In the genomic region with DNA sequence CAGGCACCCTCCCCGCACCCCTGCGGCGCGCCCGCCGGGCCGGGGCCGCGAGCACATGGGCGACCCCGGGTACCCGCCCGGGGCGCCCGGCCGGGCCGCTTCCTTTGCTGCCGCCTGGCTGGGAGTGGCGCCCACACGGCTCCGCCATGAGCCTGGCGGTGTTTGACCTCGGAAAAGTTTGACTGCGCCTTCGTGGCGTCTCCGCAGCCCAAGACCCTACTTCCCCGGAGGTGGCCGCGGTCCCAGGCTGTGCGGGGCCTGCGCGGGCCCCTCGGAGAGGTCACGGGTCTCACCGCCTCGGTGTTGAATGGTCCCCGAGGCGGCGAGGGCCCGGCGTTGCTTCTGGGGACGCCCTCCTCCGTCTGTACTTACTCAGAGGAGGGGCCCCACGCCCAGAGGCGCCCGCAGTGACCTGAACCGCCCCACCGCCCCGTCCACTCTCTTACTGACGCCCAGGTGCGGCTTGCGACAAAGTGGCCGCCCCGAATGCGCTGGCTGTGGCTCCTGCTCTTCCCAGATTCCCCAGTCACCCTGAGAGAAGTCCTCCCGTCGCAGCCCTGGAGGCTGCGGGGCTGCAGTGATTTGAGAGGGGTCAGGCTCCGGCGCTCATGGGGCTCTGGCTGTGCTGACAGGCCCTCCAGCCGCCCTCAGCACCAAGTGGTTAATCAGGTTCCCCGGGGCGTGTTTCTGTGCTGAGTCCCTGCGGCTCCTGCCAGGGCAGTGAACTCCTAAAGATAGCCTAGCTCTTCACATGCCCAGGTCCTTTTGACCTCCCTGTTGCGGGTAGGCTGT, we compare ENCODE assay signal across 1 cellular context.
TF ChIP-seq lines count a peak whose summit lies in the region.

No MANE protein-coding gene starts in this region.

TF ChIP-seq in HepG2, 621 proteins besides CTCF, POLR2A, EP300 and RAD21 (continued from another document and continues in another):
- TF ChIP-seq MXD1 (CRISPR knock-in tag; IDR thresholded peaks at IDR 0.05): peak; percentile 61; the same call in 1 of the 2 replicates
- TF ChIP-seq, protein P1, sequence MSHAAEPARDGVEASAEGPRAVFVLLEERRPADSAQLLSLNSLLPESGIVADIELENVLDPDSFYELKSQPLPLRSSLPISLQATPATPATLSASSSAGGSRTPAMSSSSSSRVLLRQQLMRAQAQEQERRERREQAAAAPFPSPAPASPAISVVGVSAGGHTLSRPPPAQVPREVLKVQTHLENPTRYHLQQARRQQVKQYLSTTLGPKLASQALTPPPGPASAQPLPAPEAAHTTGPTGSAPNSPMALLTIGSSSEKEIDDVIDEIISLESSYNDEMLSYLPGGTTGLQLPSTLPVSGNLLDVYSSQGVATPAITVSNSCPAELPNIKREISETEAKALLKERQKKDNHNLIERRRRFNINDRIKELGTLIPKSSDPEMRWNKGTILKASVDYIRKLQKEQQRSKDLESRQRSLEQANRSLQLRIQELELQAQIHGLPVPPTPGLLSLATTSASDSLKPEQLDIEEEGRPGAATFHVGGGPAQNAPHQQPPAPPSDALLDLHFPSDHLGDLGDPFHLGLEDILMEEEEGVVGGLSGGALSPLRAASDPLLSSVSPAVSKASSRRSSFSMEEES (CRISPR knock-in tag; IDR thresholded peaks at IDR 0.05): no peak
- no peak for TF ChIP-seq BRD4 (CRISPR knock-in tag; IDR thresholded peaks at IDR 0.05)
- TF ChIP-seq MEIS1 (CRISPR knock-in tag; IDR thresholded peaks at IDR 0.05; ENCODE audit: borderline replicate concordance): no peak
- no peak for TF ChIP-seq CEBPB (IDR thresholded peaks at IDR 0.05; ENCODE audit: borderline replicate concordance, low read depth, low read length)
- no peak for TF ChIP-seq ZBTB7A (CRISPR knock-in tag; IDR thresholded peaks at IDR 0.05)
- no peak for TF ChIP-seq IRF9 (CRISPR knock-in tag; IDR thresholded peaks at IDR 0.05; ENCODE audit: borderline replicate concordance)
- no peak for TF ChIP-seq FOXA3 (CRISPR knock-in tag; IDR thresholded peaks at IDR 0.05)
- TF ChIP-seq, protein P2, sequence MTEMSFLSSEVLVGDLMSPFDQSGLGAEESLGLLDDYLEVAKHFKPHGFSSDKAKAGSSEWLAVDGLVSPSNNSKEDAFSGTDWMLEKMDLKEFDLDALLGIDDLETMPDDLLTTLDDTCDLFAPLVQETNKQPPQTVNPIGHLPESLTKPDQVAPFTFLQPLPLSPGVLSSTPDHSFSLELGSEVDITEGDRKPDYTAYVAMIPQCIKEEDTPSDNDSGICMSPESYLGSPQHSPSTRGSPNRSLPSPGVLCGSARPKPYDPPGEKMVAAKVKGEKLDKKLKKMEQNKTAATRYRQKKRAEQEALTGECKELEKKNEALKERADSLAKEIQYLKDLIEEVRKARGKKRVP (CRISPR knock-in tag; IDR thresholded peaks at IDR 0.05): no peak
- TF ChIP-seq ZMAT3 (CRISPR knock-in tag; conservative IDR thresholded peaks at IDR 0.05): 0 out of 2 replicates have a peak, but pooled peaks have one; percentile 22
- TF ChIP-seq ZNF83 (CRISPR knock-in tag; IDR thresholded peaks at IDR 0.05; ENCODE audit: borderline replicate concordance): no peak
- no peak for TF ChIP-seq BRF2 (CRISPR knock-in tag; IDR thresholded peaks at IDR 0.05)
- TF ChIP-seq GPN1 (CRISPR knock-in tag; IDR thresholded peaks at IDR 0.05; ENCODE audit: borderline replicate concordance): no peak
- peak; percentile 30; the same call in 1 of the 2 replicates for TF ChIP-seq ZMYM3 (CRISPR knock-in tag; IDR thresholded peaks at IDR 0.05)
- TF ChIP-seq RNF2 (conservative IDR thresholded peaks at IDR 0.05; ENCODE audit: low read depth): no peak
- no peak for TF ChIP-seq CENPT (CRISPR knock-in tag; IDR thresholded peaks at IDR 0.05; ENCODE audit: low read depth)
- no peak for TF ChIP-seq TBP (CRISPR knock-in tag; IDR thresholded peaks at IDR 0.05)
- no peak for TF ChIP-seq ZNF460 (CRISPR knock-in tag; IDR thresholded peaks at IDR 0.05; ENCODE audit: borderline replicate concordance)
- TF ChIP-seq PRMT3 (CRISPR knock-in tag; IDR thresholded peaks at IDR 0.05; ENCODE audit: borderline replicate concordance, low read depth): no peak
- TF ChIP-seq SOX6 (IDR thresholded peaks at IDR 0.05): no peak
- TF ChIP-seq SOX6 (CRISPR knock-in tag; IDR thresholded peaks at IDR 0.05): peak; percentile 45; the same call in 1 of the 2 replicates
- TF ChIP-seq KLF16 (CRISPR knock-in tag; IDR thresholded peaks at IDR 0.05): peak in 1 of 2 experiments; percentile 39; a peak in 1 of 4 replicates
- no peak for TF ChIP-seq TCF12 (IDR thresholded peaks at IDR 0.05)
- 0 out of 2 replicates have a peak, but pooled peaks have one; percentile 36 for TF ChIP-seq TCF12 (CRISPR knock-in tag; IDR thresholded peaks at IDR 0.05)
- TF ChIP-seq ZFP36L2 (CRISPR knock-in tag; IDR thresholded peaks at IDR 0.05): no peak
- TF ChIP-seq AGO1 (IDR thresholded peaks at IDR 0.05; ENCODE audit: low read depth, low read length, poor library complexity, severe bottlenecking): peak; percentile 49
- TF ChIP-seq ZNF510 (CRISPR knock-in tag; IDR thresholded peaks at IDR 0.05; ENCODE audit: low read depth): no peak
- TF ChIP-seq REL (CRISPR knock-in tag; conservative IDR thresholded peaks at IDR 0.05): no peak
- no peak for TF ChIP-seq ZFP36 (IDR thresholded peaks at IDR 0.05; ENCODE audit: borderline replicate concordance, low read depth, low read length, partially characterized antibody)
- TF ChIP-seq TFAP4 (IDR thresholded peaks at IDR 0.05; ENCODE audit: borderline replicate concordance, low read depth): no peak
- TF ChIP-seq, protein P3, sequence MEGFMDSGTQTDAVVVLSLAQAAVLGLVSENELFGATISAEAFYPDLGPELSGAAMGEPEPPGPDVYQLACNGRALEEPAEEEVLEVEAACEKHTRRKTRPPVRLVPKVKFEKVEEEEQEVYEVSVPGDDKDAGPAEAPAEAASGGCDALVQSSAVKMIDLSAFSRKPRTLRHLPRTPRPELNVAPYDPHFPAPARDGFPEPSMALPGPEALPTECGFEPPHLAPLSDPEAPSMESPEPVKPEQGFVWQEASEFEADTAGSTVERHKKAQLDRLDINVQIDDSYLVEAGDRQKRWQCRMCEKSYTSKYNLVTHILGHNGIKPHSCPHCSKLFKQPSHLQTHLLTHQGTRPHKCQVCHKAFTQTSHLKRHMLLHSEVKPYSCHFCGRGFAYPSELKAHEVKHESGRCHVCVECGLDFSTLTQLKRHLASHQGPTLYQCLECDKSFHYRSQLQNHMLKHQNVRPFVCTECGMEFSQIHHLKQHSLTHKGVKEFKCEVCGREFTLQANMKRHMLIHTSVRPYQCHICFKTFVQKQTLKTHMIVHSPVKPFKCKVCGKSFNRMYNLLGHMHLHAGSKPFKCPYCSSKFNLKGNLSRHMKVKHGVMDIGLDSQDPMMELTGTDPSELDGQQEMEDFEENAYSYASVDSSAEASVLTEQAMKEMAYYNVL (CRISPR knock-in tag; IDR thresholded peaks at IDR 0.05; ENCODE audit: borderline replicate concordance): 0 out of 2 replicates have a peak, but pooled peaks have one; percentile 25
- TF ChIP-seq ADNP (CRISPR knock-in tag; IDR thresholded peaks at IDR 0.05): no peak
- no peak for TF ChIP-seq ZNF850 (CRISPR knock-in tag; conservative IDR thresholded peaks at IDR 0.05)
- TF ChIP-seq ZNF567 (CRISPR knock-in tag; IDR thresholded peaks at IDR 0.05; ENCODE audit: borderline replicate concordance): no peak
- peak; percentile 37; the same call in 1 of the 2 replicates for TF ChIP-seq ZBTB20 (CRISPR knock-in tag; IDR thresholded peaks at IDR 0.05; ENCODE audit: borderline replicate concordance, low read depth)
- no peak; the same call in 1 of the 2 replicates for TF ChIP-seq NAIF1 (CRISPR knock-in tag; IDR thresholded peaks at IDR 0.05; ENCODE audit: borderline replicate concordance)
- TF ChIP-seq ZNF777 (CRISPR knock-in tag; IDR thresholded peaks at IDR 0.05): peak; percentile 85
- no peak for TF ChIP-seq ZNF382 (CRISPR knock-in tag; IDR thresholded peaks at IDR 0.05; ENCODE audit: borderline replicate concordance)
- no peak for TF ChIP-seq ZFAT (CRISPR knock-in tag; conservative IDR thresholded peaks at IDR 0.05)
- TF ChIP-seq FOSL2 (CRISPR knock-in tag; IDR thresholded peaks at IDR 0.05): no peak
- TF ChIP-seq, protein P4, sequence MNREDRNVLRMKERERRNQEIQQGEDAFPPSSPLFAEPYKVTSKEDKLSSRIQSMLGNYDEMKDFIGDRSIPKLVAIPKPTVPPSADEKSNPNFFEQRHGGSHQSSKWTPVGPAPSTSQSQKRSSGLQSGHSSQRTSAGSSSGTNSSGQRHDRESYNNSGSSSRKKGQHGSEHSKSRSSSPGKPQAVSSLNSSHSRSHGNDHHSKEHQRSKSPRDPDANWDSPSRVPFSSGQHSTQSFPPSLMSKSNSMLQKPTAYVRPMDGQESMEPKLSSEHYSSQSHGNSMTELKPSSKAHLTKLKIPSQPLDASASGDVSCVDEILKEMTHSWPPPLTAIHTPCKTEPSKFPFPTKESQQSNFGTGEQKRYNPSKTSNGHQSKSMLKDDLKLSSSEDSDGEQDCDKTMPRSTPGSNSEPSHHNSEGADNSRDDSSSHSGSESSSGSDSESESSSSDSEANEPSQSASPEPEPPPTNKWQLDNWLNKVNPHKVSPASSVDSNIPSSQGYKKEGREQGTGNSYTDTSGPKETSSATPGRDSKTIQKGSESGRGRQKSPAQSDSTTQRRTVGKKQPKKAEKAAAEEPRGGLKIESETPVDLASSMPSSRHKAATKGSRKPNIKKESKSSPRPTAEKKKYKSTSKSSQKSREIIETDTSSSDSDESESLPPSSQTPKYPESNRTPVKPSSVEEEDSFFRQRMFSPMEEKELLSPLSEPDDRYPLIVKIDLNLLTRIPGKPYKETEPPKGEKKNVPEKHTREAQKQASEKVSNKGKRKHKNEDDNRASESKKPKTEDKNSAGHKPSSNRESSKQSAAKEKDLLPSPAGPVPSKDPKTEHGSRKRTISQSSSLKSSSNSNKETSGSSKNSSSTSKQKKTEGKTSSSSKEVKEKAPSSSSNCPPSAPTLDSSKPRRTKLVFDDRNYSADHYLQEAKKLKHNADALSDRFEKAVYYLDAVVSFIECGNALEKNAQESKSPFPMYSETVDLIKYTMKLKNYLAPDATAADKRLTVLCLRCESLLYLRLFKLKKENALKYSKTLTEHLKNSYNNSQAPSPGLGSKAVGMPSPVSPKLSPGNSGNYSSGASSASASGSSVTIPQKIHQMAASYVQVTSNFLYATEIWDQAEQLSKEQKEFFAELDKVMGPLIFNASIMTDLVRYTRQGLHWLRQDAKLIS (CRISPR knock-in tag; IDR thresholded peaks at IDR 0.05): no peak
- no peak for TF ChIP-seq KDM5A (IDR thresholded peaks at IDR 0.05; ENCODE audit: borderline replicate concordance, low read length)
- TF ChIP-seq PPARG (CRISPR knock-in tag; conservative IDR thresholded peaks at IDR 0.05): no peak
- no peak for TF ChIP-seq RELA (CRISPR knock-in tag; IDR thresholded peaks at IDR 0.05)
- TF ChIP-seq PHF5A (CRISPR knock-in tag; IDR thresholded peaks at IDR 0.05; ENCODE audit: low read depth, unreplicated experiment): no peak
- TF ChIP-seq BRCA1 (CRISPR knock-in tag; IDR thresholded peaks at IDR 0.05): no peak
- TF ChIP-seq ZNF577 (CRISPR knock-in tag; IDR thresholded peaks at IDR 0.05; ENCODE audit: borderline replicate concordance, low read depth): no peak
- no peak for TF ChIP-seq ZNF230 (CRISPR knock-in tag; IDR thresholded peaks at IDR 0.05)
- 0 out of 2 replicates have a peak, but pooled peaks have one; percentile 4 for TF ChIP-seq NFYB (CRISPR knock-in tag; IDR thresholded peaks at IDR 0.05)
- TF ChIP-seq HOXA9 (CRISPR knock-in tag; IDR thresholded peaks at IDR 0.05; ENCODE audit: borderline replicate concordance): no peak
- TF ChIP-seq FOXO1 (CRISPR knock-in tag; IDR thresholded peaks at IDR 0.05): no peak
- peak; percentile 14; the same call in 1 of the 2 replicates for TF ChIP-seq NR2F6 (IDR thresholded peaks at IDR 0.05)
- peak; percentile 43; the same call in 1 of the 2 replicates for TF ChIP-seq NR2F6 (CRISPR knock-in tag; IDR thresholded peaks at IDR 0.05)
- TF ChIP-seq DNMT1 (CRISPR knock-in tag; IDR thresholded peaks at IDR 0.05): no peak
- peak; percentile 22; the same call in 1 of the 2 replicates for TF ChIP-seq DMAP1 (CRISPR knock-in tag; IDR thresholded peaks at IDR 0.05)
- TF ChIP-seq ZNF292 (CRISPR knock-in tag; IDR thresholded peaks at IDR 0.05; ENCODE audit: borderline replicate concordance, low read depth): 0 out of 2 replicates have a peak, but pooled peaks have one; percentile 31
